20 cellular contexts compared by ENCODE assay signal in the genomic region with DNA sequence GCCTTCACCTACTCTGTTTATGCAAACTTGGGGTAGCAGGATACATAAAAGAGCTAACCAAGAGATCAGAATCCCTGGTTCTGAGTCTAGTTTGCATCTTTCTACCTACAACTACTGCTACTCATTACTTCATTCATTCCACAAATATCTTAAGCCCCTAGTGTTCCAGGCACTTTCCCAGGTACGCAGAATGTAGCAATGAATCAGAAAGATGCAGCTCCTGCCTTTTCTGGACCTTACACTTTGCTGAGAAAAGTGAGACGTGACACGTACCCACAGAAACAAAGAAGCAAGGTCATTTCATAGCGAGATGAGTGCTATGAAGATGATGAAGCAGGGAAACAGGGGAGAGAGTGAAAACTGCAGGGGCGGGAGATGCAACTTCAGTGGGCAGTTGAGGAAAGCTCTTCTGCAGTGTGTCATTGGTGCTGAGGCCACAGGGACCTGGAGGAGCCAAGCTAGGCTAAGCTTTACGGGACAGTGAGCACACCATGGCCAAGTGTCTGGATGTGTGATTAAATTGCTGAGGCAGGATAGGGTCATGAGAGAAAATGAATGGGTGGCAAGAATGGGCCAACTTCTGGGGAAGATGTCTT.
DNase-seq lines count a peak whose midpoint lies in the region; ATAC-seq and TF ChIP-seq lines count a peak whose summit lies in the region.
"Had no signal": no experiment of that assay in that cellular context is flagged by ENCODE, and none has a peak within 500 bp of the region (broad histone marks: within the 10 kb centered on the region; RNA-seq: fewer than 3 reads in every experiment).

No MANE protein-coding gene starts in this region.

- DNase-seq in activated CD4-positive, alpha-beta T cell treated with anti-CD3 and anti-CD28 coated beads, Interleukin-2, amount 10 ng/mL, durations not matched to agents 24 days and 14 days = no peak
- DNase-seq in activated CD4-positive, alpha-beta T cell treated with anti-CD3 and anti-CD28 coated beads, Interleukin-2, amount 50 U/mL, for 1 hour = no peak
- DNase-seq in Caco-2 = no peak
- peak; percentile 12 to 30 for DNase-seq in activated CD4-positive, alpha-beta T cell treated with anti-CD3 and anti-CD28 coated beads, Interleukin-2, amount 50 U/mL, for 48 hours
- no peak for DNase-seq in neural progenitor cell (ENCODE audit: low spot score)
- no peak for DNase-seq in GM20000 (ENCODE audit: low spot score)
- no peak for DNase-seq in NCI-H524 treated with DMSO at 0.1 percent for 48 hours (lab: John Stamatoyannopoulos, UW)
- DNase-seq: activated naive CD4-positive, alpha-beta T cell; cerebellar nuclear complex; gastrocnemius medialis; mammary epithelial cell; NCI-H1694; NCI-H2171 treated with DMSO at 0.1 percent for 48 hours; NCI-H748 treated with DMSO at 0.1 percent for 48 hours; SIG-M5 had no signal

- peaks cover 34% of the 10 kb centered on the region for H3K4me1 ChIP-seq in Caco-2
- H3K4me1 ChIP-seq in neural progenitor cell = peaks cover 20% of the 10 kb centered on the region
- H3K4me1 ChIP-seq: ascending aorta had no signal

- no peaks in the 10 kb centered on the region for H4K20me1 ChIP-seq in neural progenitor cell (ENCODE audit: low read depth)

- peaks cover 8% of the 10 kb centered on the region for H3K9me3 Mint-ChIP-seq in activated CD4-positive, alpha-beta T cell treated with anti-CD3 and anti-CD28 coated beads, Interleukin-2, amount 10 ng/mL, durations not matched to agents 24 days and 14 days
- H3K9me3 Mint-ChIP-seq in Caco-2 (ENCODE audit: unreplicated experiment) = no peaks in the 10 kb centered on the region
- H3K9me3 Mint-ChIP-seq in neural progenitor cell = no peaks in the 10 kb centered on the region

- CTCF ChIA-PET in Caco-2 (lab: Charles Lee) = no interaction called here

- H3K27ac ChIP-seq in neural progenitor cell = no peak overlapping the region
- H3K27ac ChIP-seq: ascending aorta, gastrocnemius medialis, thoracic aorta had no signal

- H3K9me3 ChIP-seq in Caco-2 (peaks cover 4% of the 10 kb centered on the region; the same call in 1 of the 2 replicates), neural progenitor cell (ENCODE audit: low read depth) (no peaks in the 10 kb centered on the region)
- H3K9me3 ChIP-seq: ascending aorta, gastrocnemius medialis, thoracic aorta had no signal

- no peak for ATAC-seq in HG03520 (IDR thresholded peaks at IDR 0.05; ENCODE audit: unreplicated experiment)
- ATAC-seq: esophagus mucosa, gastrocnemius medialis, PC-3 had no signal

- peaks cover 15% of the 10 kb centered on the region for H3K4me1 Mint-ChIP-seq in activated CD4-positive, alpha-beta T cell treated with anti-CD3 and anti-CD28 coated beads, Interleukin-2, amount 10 ng/mL, durations not matched to agents 24 days and 14 days
- peaks cover 22% of the 10 kb centered on the region for H3K4me1 Mint-ChIP-seq in Caco-2 (ENCODE audit: low read depth, unreplicated experiment)
- no peaks in the 10 kb centered on the region for H3K4me1 Mint-ChIP-seq in neural progenitor cell

- H3F3A ChIP-seq in neural progenitor cell (ENCODE audit: low read depth) = no peaks in the 10 kb centered on the region

- no peaks in the 10 kb centered on the region for H3K79me2 ChIP-seq in neural progenitor cell (ENCODE audit: low read depth)

- BruUV-seq in Caco-2 (replicated peaks; lab: Mats Ljungman, UMichigan) = no TSS peak

- no peak overlapping the region for H3K9ac ChIP-seq in neural progenitor cell

- H3K4me3 Mint-ChIP-seq in activated CD4-positive, alpha-beta T cell treated with anti-CD3 and anti-CD28 coated beads, Interleukin-2, amount 10 ng/mL, durations not matched to agents 24 days and 14 days = peak overlapping the region; percentile 7
- H3K4me3 Mint-ChIP-seq in Caco-2 (ENCODE audit: unreplicated experiment) (no peak overlapping the region), neural progenitor cell (no peak overlapping the region)

- peaks cover 69% of the 10 kb centered on the region for H3K27me3 Mint-ChIP-seq in activated CD4-positive, alpha-beta T cell treated with anti-CD3 and anti-CD28 coated beads, Interleukin-2, amount 10 ng/mL, durations not matched to agents 24 days and 14 days
- no peaks in the 10 kb centered on the region for H3K27me3 Mint-ChIP-seq in Caco-2 (ENCODE audit: insufficient read depth, unreplicated experiment)
- H3K27me3 Mint-ChIP-seq in neural progenitor cell (ENCODE audit: insufficient read depth, low read depth) = peaks cover 3% of the 10 kb centered on the region

- no peak overlapping the region for H3K4me2 ChIP-seq in neural progenitor cell

- H3K27ac Mint-ChIP-seq in activated CD4-positive, alpha-beta T cell treated with anti-CD3 and anti-CD28 coated beads, Interleukin-2, amount 10 ng/mL, durations not matched to agents 24 days and 14 days = no peak overlapping the region
- peak overlapping the region; percentile 9 for H3K27ac Mint-ChIP-seq in Caco-2 (ENCODE audit: unreplicated experiment)
- peak overlapping the region; percentile 40 for H3K27ac Mint-ChIP-seq in neural progenitor cell

- H3K36me3 ChIP-seq in Caco-2 (ENCODE audit: control insufficient read depth, insufficient read depth, low read length) = no peaks in the 10 kb centered on the region
- H3K36me3 ChIP-seq in neural progenitor cell = no peaks in the 10 kb centered on the region
- H3K36me3 ChIP-seq: ascending aorta, gastrocnemius medialis, thoracic aorta had no signal

- no peak overlapping the region for H2AFZ ChIP-seq in neural progenitor cell (replicated peaks)

- TF ChIP-seq CTCF in Caco-2 (IDR thresholded peaks at IDR 0.05; ENCODE audit: insufficient read depth in 1 of 2, low read depth in 1 of 2, low read length in 1 of 2, severe bottlenecking in 1 of 2, unreplicated experiment in 1 of 2) (no peak), neural progenitor cell (IDR thresholded peaks at IDR 0.05) (no peak), GM20000 (IDR thresholded peaks at IDR 0.05; ENCODE audit: extremely low read depth, missing control alignments) (no peak)

- H3K36me3 Mint-ChIP-seq in activated CD4-positive, alpha-beta T cell treated with anti-CD3 and anti-CD28 coated beads, Interleukin-2, amount 10 ng/mL, durations not matched to agents 24 days and 14 days (ENCODE audit: low read depth) = peaks cover under 1% of the 10 kb centered on the region
- H3K36me3 Mint-ChIP-seq in Caco-2 (ENCODE audit: insufficient read depth, unreplicated experiment) = no peaks in the 10 kb centered on the region
- H3K36me3 Mint-ChIP-seq in neural progenitor cell = no peaks in the 10 kb centered on the region

- H3K27me3 ChIP-seq in Caco-2 (replicated peaks; ENCODE audit: control insufficient read depth, insufficient read depth, low read length) (no peaks in the 10 kb centered on the region), neural progenitor cell (no peaks in the 10 kb centered on the region)
- H3K27me3 ChIP-seq: ascending aorta, gastrocnemius medialis had no signal

- intact Hi-C loops in activated CD4-positive, alpha-beta T cell treated with anti-CD3 and anti-CD28 coated beads, Interleukin-2, amount 10 ng/mL, durations not matched to agents 24 days and 14 days (cut with micrococcal nuclease) = loop anchor here (2.0 kb wide), 2 partner anchors 16 to 138 kb away; no protein-coding TSS in a partner anchor
- intact Hi-C loops in Caco-2 (cut with micrococcal nuclease; ENCODE audit: unreplicated experiment) = loop anchor here (10.0 kb wide), 1 partner anchor 92 kb away; no protein-coding TSS in a partner anchor

- H3K4me3 ChIP-seq in Caco-2 (ENCODE audit: low read depth, low read length) (no peak overlapping the region), neural progenitor cell (no peak overlapping the region)
- H3K4me3 ChIP-seq: ascending aorta, gastrocnemius medialis, thoracic aorta had no signal

- POLR2A ChIA-PET in Caco-2 (lab: Charles Lee) = no interaction called here

Comparison
In these comparisons a context has a peak if more than half of its experiments do, and no peak if none do; other contexts are left out.
1. DNase-seq: peak in activated CD4-positive, alpha-beta T cell treated with anti-CD3 and anti-CD28 coated beads, Interleukin-2, amount 50 U/mL, for 48 hours (2 of 2); none in activated CD4-positive, alpha-beta T cell treated with anti-CD3 and anti-CD28 coated beads, Interleukin-2, amount 10 ng/mL, durations not matched to agents 24 days and 14 days (single experiment), activated CD4-positive, alpha-beta T cell treated with anti-CD3 and anti-CD28 coated beads, Interleukin-2, amount 50 U/mL, for 1 hour (single experiment), Caco-2 (0 of 2), neural progenitor cell (single experiment), GM20000 (single experiment) and NCI-H524 treated with DMSO at 0.1 percent for 48 hours (single experiment).